8 cellular contexts compared by ENCODE assay signal in the genomic region with DNA sequence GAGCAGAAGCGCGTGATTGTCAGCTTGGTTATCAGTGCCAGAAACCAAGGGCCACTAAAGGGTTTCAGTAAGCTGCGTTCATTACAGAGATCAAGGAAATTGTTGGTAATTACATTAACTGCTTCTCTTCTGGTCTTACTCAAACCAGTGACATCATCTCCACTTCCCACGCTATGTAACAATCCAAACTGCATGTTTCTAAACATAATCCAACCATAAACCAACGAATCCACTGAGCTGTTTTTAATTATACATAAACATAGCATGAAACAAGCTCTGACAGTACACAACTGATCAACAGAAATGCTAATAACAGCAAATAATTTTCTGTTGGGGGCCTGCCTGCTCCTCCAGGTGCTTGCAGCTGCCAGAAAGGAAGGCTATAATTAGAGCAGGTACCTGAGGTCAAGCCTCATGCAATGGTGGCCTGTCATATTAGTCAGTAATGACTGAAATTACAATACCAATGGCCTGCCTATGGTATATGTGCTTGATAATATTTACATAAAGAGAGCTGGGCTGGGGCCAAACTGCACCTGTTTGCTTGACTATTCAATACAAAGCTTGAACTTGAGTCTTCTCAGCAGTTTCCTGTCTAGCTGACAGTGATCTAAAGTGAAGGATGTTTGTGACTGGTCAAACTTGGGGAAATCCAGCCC. TPM values are rescaled to one million over a fixed set of nuclear protein-coding genes. Genes with fewer than 3 reads are reported as not detected.
DNase-seq lines count a peak whose midpoint lies in the region; ATAC-seq and TF ChIP-seq lines count a peak whose summit lies in the region.

No MANE protein-coding gene starts in this region.

- no peak for TF ChIP-seq CTCF in GM10248 (IDR thresholded peaks at IDR 0.05; ENCODE audit: control extremely low read depth, extremely low read depth, low read depth, missing control alignments)
- no peak for TF ChIP-seq CTCF in Panc1 (IDR thresholded peaks at IDR 0.05)
- TF ChIP-seq CTCF in mammary epithelial cell (conservative IDR thresholded peaks at IDR 0.05 in 1 of 2, IDR thresholded peaks at IDR 0.05 in 1 of 2; ENCODE audit: extremely low read depth in 1 of 2, insufficient read depth in 1 of 2, low read depth in 1 of 2, low read length in 2 of 2), result no peak
- TF ChIP-seq CTCF in liver (IDR thresholded peaks at IDR 0.05; ENCODE audit: low read depth, low read length, missing input control), result no peak
- TF ChIP-seq CTCF in testis (IDR thresholded peaks at IDR 0.05), result no peak

- H3K36me3 ChIP-seq in HUES48 (ENCODE audit: control insufficient read depth, insufficient read depth, low read length), result peaks cover 21% of the 10 kb centered on the region
- no peaks in the 10 kb centered on the region for H3K36me3 ChIP-seq in Panc1 (ENCODE audit: control insufficient read depth, insufficient read depth, low read length)
- H3K36me3 ChIP-seq in mammary epithelial cell (ENCODE audit: insufficient read depth, low read length), result peaks cover 3% of the 10 kb centered on the region
- peaks cover 0 to 13% (median 2%) of the 10 kb centered on the region in 4 donors for H3K36me3 ChIP-seq in liver (ENCODE audit: control insufficient read depth in 4 of 4, insufficient read depth in 3 of 4, low read depth in 1 of 4, low read length in 3 of 4)
- no peaks in the 10 kb centered on the region for H3K36me3 ChIP-seq in testis (ENCODE audit: low read depth, missing control alignments)

- H3K27ac ChIP-seq in HUES48 (ENCODE audit: low read depth, low read length) (peak overlapping the region; percentile 73), Panc1 (ENCODE audit: low read length) (peak overlapping the region; percentile 93), mammary epithelial cell (ENCODE audit: insufficient read depth, low read depth, low read length) (peak overlapping the region; percentile 91), liver (ENCODE audit: low read depth in 1 of 2, low read length in 2 of 2) (peak overlapping the region; percentile 97 to 99), testis (peak overlapping the region; percentile 80 to 85)

- ATAC-seq in GM21515 (IDR thresholded peaks at IDR 0.05; ENCODE audit: unreplicated experiment) (peak; percentile 87), Panc1 (peak; percentile 37; the same call in 1 of the 2 replicates)

- CTCF ChIA-PET in GM10248 (lab: Yijun Ruan, JAX) (interaction anchor here (0.9 to 3.5 kb wide), 11 partner anchors 9 to 135 kb away, joined by 3 to 27 read pairs (median 4); partner anchors contain the start of genes BLTP3A and ILRUN), Panc1 (lab: Charles Lee) (no interaction called here), mammary epithelial cell (lab: Charles Lee; ENCODE audit: low non-redundant PET) (no interaction called here)

- H3K4me2 ChIP-seq in mammary epithelial cell (ENCODE audit: insufficient read depth, low read depth, low read length), result peak overlapping the region; percentile 82

- H3K79me2 ChIP-seq in mammary epithelial cell (ENCODE audit: insufficient read depth, low read length), result peaks cover 90% of the 10 kb centered on the region

- H3K4me3 ChIP-seq in HUES48 (ENCODE audit: low read depth, low read length) (no peak overlapping the region), Panc1 (ENCODE audit: low read depth in 2 of 2, low read length in 2 of 2) (peak overlapping the region; percentile 29 to 61; a peak in 3 of 4 replicates), mammary epithelial cell (replicated peaks in 1 of 3; ENCODE audit: insufficient read depth in 1 of 3, low read depth in 2 of 3, low read length in 3 of 3) (peak overlapping the region in 2 of 3 experiments; percentile 45 to 53), liver (ENCODE audit: low read depth in 1 of 3, low read length in 3 of 3) (peak overlapping the region; percentile 15 to 68 (median 40)), testis (peak overlapping the region in 1 of 2 donors; percentile 19)

- dilution Hi-C loops in mammary epithelial cell (cut with HindIII; ENCODE audit: low sequenced_read_pairs), result loop anchor here (5.0 kb wide), 1 partner anchor 91 kb away; no protein-coding TSS in a partner anchor

- H4K20me1 ChIP-seq in mammary epithelial cell (ENCODE audit: insufficient read depth, low read length), result no peaks in the 10 kb centered on the region

- no peak for TF ChIP-seq POLR2A in testis (IDR thresholded peaks at IDR 0.05)

- H3K9me3 ChIP-seq in HUES48 (ENCODE audit: control insufficient read depth, insufficient read depth, low read length) (no peaks in the 10 kb centered on the region), Panc1 (ENCODE audit: control insufficient read depth, insufficient read depth, low read depth, low read length) (no peaks in the 10 kb centered on the region), mammary epithelial cell (replicated peaks; ENCODE audit: insufficient read depth, low read length) (no peaks in the 10 kb centered on the region), liver (ENCODE audit: control insufficient read depth in 4 of 4, low read length in 3 of 4) (no peaks in the 10 kb centered on the region), testis (no peaks in the 10 kb centered on the region)

- intact Hi-C loops in Panc1 (cut with micrococcal nuclease; ENCODE audit: unreplicated experiment), result no loop called here
- intact Hi-C loops in mammary epithelial cell (cut with micrococcal nuclease), result loop anchor here (10.0 kb wide), 1 partner anchor 98 kb away; the partner anchor contains the start of gene SNRPC
- intact Hi-C loops in testis (cut with DNase I; ENCODE audit: low total_unique reads), result no loop called here

- no peak overlapping the region for H2AFZ ChIP-seq in mammary epithelial cell (ENCODE audit: low read depth, low read length)

- H3K9ac ChIP-seq in HUES48 (ENCODE audit: low read depth, low read length), result no peak overlapping the region
- H3K9ac ChIP-seq in mammary epithelial cell (ENCODE audit: insufficient read depth, low read length), result peak overlapping the region; percentile 84
- peak overlapping the region; percentile 57 to 87 for H3K9ac ChIP-seq in liver (ENCODE audit: low read depth in 1 of 2, low read length in 2 of 2)

- peak; percentile 74 for DNase-seq in GM10248 (ENCODE audit: extremely low spot score)
- DNase-seq in Panc1 (ENCODE audit: low read depth, low spot score), result no peak
- DNase-seq in mammary epithelial cell, result peak; percentile 30
- peak; percentile 59 for DNase-seq in testis
- no peak for DNase-seq in activated CD4-positive, CD25-positive, alpha-beta regulatory T cell (lab: John Stamatoyannopoulos, UW)

- in situ Hi-C loops in Panc1 (cut with HindIII; ENCODE audit: low pct_unique_long_range_greater_than_20kb, low sequenced_read_pairs), result no loop called here
- in situ Hi-C loops in mammary epithelial cell (cut with MboI; ENCODE audit: low sequenced_read_pairs in 2 of 2), result loop anchor here in 1 of 2 donors (5.0 kb wide), 1 partner anchor 101 kb away; the partner anchor contains the start of gene SNRPC

- WGBS in mammary epithelial cell (ENCODE audit: low coverage, missing lambda C conversion rate), result 48% methylated on average over 5 of the region's 5 CpGs
- 15% methylated on average over 5 of the region's 5 CpGs for WGBS in liver
- WGBS in testis, 2 donors, result 36 to 42% methylated on average over 5 of the region's 5 CpGs

- no TSS peak for BruUV-seq in Panc1 (replicated peaks; lab: Mats Ljungman, UMichigan)
- no TSS peak for BruUV-seq in mammary epithelial cell (replicated peaks; lab: Mats Ljungman, UMichigan)

- TF ChIP-seq RAD21 in liver (IDR thresholded peaks at IDR 0.05), result no peak

- POLR2A ChIA-PET in GM10248 (lab: Yijun Ruan, JAX) (interaction anchor here (0.6 to 2.8 kb wide), 14 partner anchors 9 to 420 kb away, joined by 3 to 28 read pairs (median 4); partner anchors contain the start of genes HMGA1 and ILRUN), Panc1 (lab: Charles Lee) (no interaction called here)

- H3K27me3 ChIP-seq in HUES48 (ENCODE audit: control insufficient read depth, insufficient read depth, low read length), result no peaks in the 10 kb centered on the region
- no peaks in the 10 kb centered on the region for H3K27me3 ChIP-seq in Panc1 (ENCODE audit: control insufficient read depth, insufficient read depth, low read length)
- no peaks in the 10 kb centered on the region for H3K27me3 ChIP-seq in mammary epithelial cell (ENCODE audit: insufficient read depth, low read length)
- no peaks in the 10 kb centered on the region for H3K27me3 ChIP-seq in liver (ENCODE audit: control insufficient read depth in 4 of 4, insufficient read depth in 4 of 4, low read length in 3 of 4)
- H3K27me3 ChIP-seq in testis, result no peaks in the 10 kb centered on the region

- H3K4me1 ChIP-seq in HUES48 (ENCODE audit: control insufficient read depth, insufficient read depth, low read length) (peaks cover 21% of the 10 kb centered on the region), Panc1 (ENCODE audit: control insufficient read depth, insufficient read depth, low read length) (peaks cover 30% of the 10 kb centered on the region), mammary epithelial cell (ENCODE audit: insufficient read depth, low read length) (peaks cover 12% of the 10 kb centered on the region), liver (ENCODE audit: control insufficient read depth in 4 of 4, insufficient read depth in 4 of 4, low read length in 3 of 4) (peaks cover 13 to 47% (median 35%) of the 10 kb centered on the region in 4 donors), testis (peaks cover 27% of the 10 kb centered on the region)

TF ChIP-seq in liver, 16 proteins besides CTCF, POLR2A, EP300 and RAD21:
- no peak for TF ChIP-seq TAF1 (conservative IDR thresholded peaks at IDR 0.05)
- no peak for TF ChIP-seq GABPA (IDR thresholded peaks at IDR 0.05 in 1 of 2, conservative IDR thresholded peaks at IDR 0.05 in 1 of 2)

RNA-seq across cellular contexts. Expression of gene ILRUN, which starts 40.1 kb away (rescaled TPM):
- total RNA-seq in Panc1 (2021; ENCODE audit: unreplicated experiment) (62.8 TPM), mammary epithelial cell (10 to 100 TPM; 40.0 to 67.3 TPM), liver (10 to 100 TPM; 37.7 to 77.3 TPM), testis (10 to 100 TPM; 82.4 to 91.2 TPM)
- polyA plus RNA-seq in Panc1 (2012; ENCODE audit: insufficient read length), result 40.5 TPM
- polyA plus RNA-seq in mammary epithelial cell (38.9 TPM), liver (10 to 100 TPM; 20.3 to 54.7 TPM), testis (ENCODE audit: insufficient read depth, low read depth, low replicate concordance) (101 TPM)
- polyA minus RNA-seq in mammary epithelial cell, result 84.7 TPM

Comparison
In these comparisons a context has a peak if more than half of its experiments do, and no peak if none do; other contexts are left out.
1. DNase-seq: peak in GM10248 (single experiment), mammary epithelial cell (single experiment) and testis (single experiment); none in Panc1 (single experiment) and activated CD4-positive, CD25-positive, alpha-beta regulatory T cell (0 of 4).
2. Peak in every context shown above with its lines, with median percentiles within 50 percentile points of each other: H3K27ac ChIP-seq.